Comparison of ENCODE assay signal across 1 cellular context in genomic region chr2:202265467-202266277, GRCh38.
A peak's percentile ranks its signal among the peaks of the same experiment; 100 is the strongest.
TF ChIP-seq lines count a peak whose summit lies in the region.

Gene NOP58 (plus strand): TSS chr2:202265763. CDS start chr2:202265942, 179 bp downstream.

TF ChIP-seq in HepG2, 621 proteins besides CTCF, POLR2A, EP300 and RAD21 (continued from another document and continues in another):
- TF ChIP-seq ZNF207 (IDR thresholded peaks at IDR 0.05; ENCODE audit: borderline replicate concordance) (no peak), AGO2 (optimal IDR thresholded peaks at IDR 0.05; ENCODE audit: low read depth, low read length) (peak; percentile 87), DNMT1 (CRISPR knock-in tag; IDR thresholded peaks at IDR 0.05) (peak; percentile 81), SOX13 (IDR thresholded peaks at IDR 0.05) (no peak), SOX13 (CRISPR knock-in tag; conservative IDR thresholded peaks at IDR 0.05 in 1 of 2, IDR thresholded peaks at IDR 0.05 in 1 of 2) (peak in 1 of 2 experiments; percentile 53; a peak in 2 of 4 replicates), MAF1 (CRISPR knock-in tag; IDR thresholded peaks at IDR 0.05; ENCODE audit: borderline replicate concordance) (0 out of 2 replicates have a peak, but pooled peaks have one; percentile 84), RFX5 (IDR thresholded peaks at IDR 0.05; ENCODE audit: low read depth, low read length) (peak; percentile 61; the same call in 1 of the 2 replicates), NR2F6 (IDR thresholded peaks at IDR 0.05) (no peak), NR2F6 (CRISPR knock-in tag; IDR thresholded peaks at IDR 0.05) (0 out of 2 replicates have a peak, but pooled peaks have one; percentile 3), ELF4 (CRISPR knock-in tag; IDR thresholded peaks at IDR 0.05; ENCODE audit: borderline replicate concordance) (0 out of 2 replicates have a peak, but pooled peaks have one; percentile 76), ZNF766 (CRISPR knock-in tag; IDR thresholded peaks at IDR 0.05; ENCODE audit: borderline replicate concordance) (0 out of 2 replicates have a peak, but pooled peaks have one; percentile 68), ZNF83 (CRISPR knock-in tag; IDR thresholded peaks at IDR 0.05; ENCODE audit: borderline replicate concordance) (peak; percentile 77; the same call in 1 of the 2 replicates), SP140L (CRISPR knock-in tag; IDR thresholded peaks at IDR 0.05; ENCODE audit: borderline replicate concordance) (0 out of 2 replicates have a peak, but pooled peaks have one; percentile 29), ZNF720 (CRISPR knock-in tag; IDR thresholded peaks at IDR 0.05) (no peak), CC2D1A (CRISPR knock-in tag; IDR thresholded peaks at IDR 0.05) (peak; percentile 79; the same call in 1 of the 2 replicates), YEATS2 (CRISPR knock-in tag; IDR thresholded peaks at IDR 0.05; ENCODE audit: borderline replicate concordance) (peak; percentile 99), SIX4 (CRISPR knock-in tag; IDR thresholded peaks at IDR 0.05) (peak; percentile 17; the same call in 1 of the 2 replicates), ZNF547 (CRISPR knock-in tag; IDR thresholded peaks at IDR 0.05) (peak; percentile 94), KDM4B (CRISPR knock-in tag; IDR thresholded peaks at IDR 0.05) (peak; percentile 82; the same call in 1 of the 2 replicates), ELF3 (CRISPR knock-in tag; IDR thresholded peaks at IDR 0.05) (peak; percentile 74), TBL1XR1 (IDR thresholded peaks at IDR 0.05; ENCODE audit: borderline replicate concordance, low read length, partially characterized antibody) (no peak), ZBED4 (CRISPR knock-in tag; IDR thresholded peaks at IDR 0.05; ENCODE audit: borderline replicate concordance) (peak; percentile 55; the same call in 1 of the 2 replicates), ZNF839 (CRISPR knock-in tag; IDR thresholded peaks at IDR 0.05; ENCODE audit: borderline replicate concordance) (no peak), ZNF468 (CRISPR knock-in tag; IDR thresholded peaks at IDR 0.05) (no peak), WIZ (CRISPR knock-in tag; IDR thresholded peaks at IDR 0.05) (peak; percentile 75), NR3C1 (CRISPR knock-in tag; IDR thresholded peaks at IDR 0.05) (no peak), DR1 (CRISPR knock-in tag; IDR thresholded peaks at IDR 0.05) (peak; percentile 94), ZBTB21 (CRISPR knock-in tag; IDR thresholded peaks at IDR 0.05) (peak; percentile 98), KLF16 (CRISPR knock-in tag; IDR thresholded peaks at IDR 0.05) (peak in 1 of 2 experiments; percentile 99; a peak in 2 of 4 replicates), BATF2 (CRISPR knock-in tag; IDR thresholded peaks at IDR 0.05) (no peak; the same call in 1 of the 2 replicates), FOXO1 (CRISPR knock-in tag; IDR thresholded peaks at IDR 0.05) (peak; percentile 47; the same call in 1 of the 2 replicates), CREM (IDR thresholded peaks at IDR 0.05) (peak; percentile 98), CREM (CRISPR knock-in tag; IDR thresholded peaks at IDR 0.05) (peak; percentile 83), SRSF9 (IDR thresholded peaks at IDR 0.05; ENCODE audit: borderline replicate concordance, insufficient read depth, low read depth, low read length, poor library complexity, severe bottlenecking) (no peak), KMT2B (CRISPR knock-in tag; IDR thresholded peaks at IDR 0.05) (peak; percentile 95), ZNF605 (CRISPR knock-in tag; IDR thresholded peaks at IDR 0.05) (peak; percentile 98), CERS6 (CRISPR knock-in tag; IDR thresholded peaks at IDR 0.05) (no peak), REXO4 (CRISPR knock-in tag; IDR thresholded peaks at IDR 0.05; ENCODE audit: borderline replicate concordance) (no peak; the same call in 1 of the 2 replicates), CBX5 (CRISPR knock-in tag; IDR thresholded peaks at IDR 0.05; ENCODE audit: borderline replicate concordance) (peak; percentile 70; the same call in 1 of the 2 replicates), NR2F1 (CRISPR knock-in tag; IDR thresholded peaks at IDR 0.05) (no peak; a peak in 1 of 4 replicates), SMAD1 (CRISPR knock-in tag; IDR thresholded peaks at IDR 0.05; ENCODE audit: borderline replicate concordance, low read depth) (peak; percentile 50; the same call in 1 of the 2 replicates), ZNF264 (CRISPR knock-in tag; IDR thresholded peaks at IDR 0.05) (no peak), ZNF740 (CRISPR knock-in tag; IDR thresholded peaks at IDR 0.05) (no peak; the same call in 1 of the 2 replicates), ISX (CRISPR knock-in tag; conservative IDR thresholded peaks at IDR 0.05) (no peak), ZFYVE20 (CRISPR knock-in tag; IDR thresholded peaks at IDR 0.05; ENCODE audit: borderline replicate concordance, low read depth) (no peak), ZBTB14 (CRISPR knock-in tag; IDR thresholded peaks at IDR 0.05) (no peak), ZSCAN31 (CRISPR knock-in tag; IDR thresholded peaks at IDR 0.05; ENCODE audit: low read depth) (peak; percentile 81), POGZ (CRISPR knock-in tag; IDR thresholded peaks at IDR 0.05) (peak; percentile 91), NFE2L2 (IDR thresholded peaks at IDR 0.05; ENCODE audit: low read length) (no peak), ZNF615 (CRISPR knock-in tag; IDR thresholded peaks at IDR 0.05; ENCODE audit: borderline replicate concordance) (peak; percentile 69; the same call in 1 of the 2 replicates), KDM5A (IDR thresholded peaks at IDR 0.05; ENCODE audit: borderline replicate concordance, low read length) (peak; percentile 86)
- TF ChIP-seq, protein P1, sequence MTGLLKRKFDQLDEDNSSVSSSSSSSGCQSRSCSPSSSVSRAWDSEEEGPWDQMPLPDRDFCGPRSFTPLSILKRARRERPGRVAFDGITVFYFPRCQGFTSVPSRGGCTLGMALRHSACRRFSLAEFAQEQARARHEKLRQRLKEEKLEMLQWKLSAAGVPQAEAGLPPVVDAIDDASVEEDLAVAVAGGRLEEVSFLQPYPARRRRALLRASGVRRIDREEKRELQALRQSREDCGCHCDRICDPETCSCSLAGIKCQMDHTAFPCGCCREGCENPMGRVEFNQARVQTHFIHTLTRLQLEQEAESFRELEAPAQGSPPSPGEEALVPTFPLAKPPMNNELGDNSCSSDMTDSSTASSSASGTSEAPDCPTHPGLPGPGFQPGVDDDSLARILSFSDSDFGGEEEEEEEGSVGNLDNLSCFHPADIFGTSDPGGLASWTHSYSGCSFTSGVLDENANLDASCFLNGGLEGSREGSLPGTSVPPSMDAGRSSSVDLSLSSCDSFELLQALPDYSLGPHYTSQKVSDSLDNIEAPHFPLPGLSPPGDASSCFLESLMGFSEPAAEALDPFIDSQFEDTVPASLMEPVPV (CRISPR knock-in tag; IDR thresholded peaks at IDR 0.05): peak; percentile 85
- TF ChIP-seq, protein P2, sequence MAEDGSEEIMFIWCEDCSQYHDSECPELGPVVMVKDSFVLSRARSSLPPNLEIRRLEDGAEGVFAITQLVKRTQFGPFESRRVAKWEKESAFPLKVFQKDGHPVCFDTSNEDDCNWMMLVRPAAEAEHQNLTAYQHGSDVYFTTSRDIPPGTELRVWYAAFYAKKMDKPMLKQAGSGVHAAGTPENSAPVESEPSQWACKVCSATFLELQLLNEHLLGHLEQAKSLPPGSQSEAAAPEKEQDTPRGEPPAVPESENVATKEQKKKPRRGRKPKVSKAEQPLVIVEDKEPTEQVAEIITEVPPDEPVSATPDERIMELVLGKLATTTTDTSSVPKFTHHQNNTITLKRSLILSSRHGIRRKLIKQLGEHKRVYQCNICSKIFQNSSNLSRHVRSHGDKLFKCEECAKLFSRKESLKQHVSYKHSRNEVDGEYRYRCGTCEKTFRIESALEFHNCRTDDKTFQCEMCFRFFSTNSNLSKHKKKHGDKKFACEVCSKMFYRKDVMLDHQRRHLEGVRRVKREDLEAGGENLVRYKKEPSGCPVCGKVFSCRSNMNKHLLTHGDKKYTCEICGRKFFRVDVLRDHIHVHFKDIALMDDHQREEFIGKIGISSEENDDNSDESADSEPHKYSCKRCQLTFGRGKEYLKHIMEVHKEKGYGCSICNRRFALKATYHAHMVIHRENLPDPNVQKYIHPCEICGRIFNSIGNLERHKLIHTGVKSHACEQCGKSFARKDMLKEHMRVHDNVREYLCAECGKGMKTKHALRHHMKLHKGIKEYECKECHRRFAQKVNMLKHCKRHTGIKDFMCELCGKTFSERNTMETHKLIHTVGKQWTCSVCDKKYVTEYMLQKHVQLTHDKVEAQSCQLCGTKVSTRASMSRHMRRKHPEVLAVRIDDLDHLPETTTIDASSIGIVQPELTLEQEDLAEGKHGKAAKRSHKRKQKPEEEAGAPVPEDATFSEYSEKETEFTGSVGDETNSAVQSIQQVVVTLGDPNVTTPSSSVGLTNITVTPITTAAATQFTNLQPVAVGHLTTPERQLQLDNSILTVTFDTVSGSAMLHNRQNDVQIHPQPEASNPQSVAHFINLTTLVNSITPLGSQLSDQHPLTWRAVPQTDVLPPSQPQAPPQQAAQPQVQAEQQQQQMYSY (CRISPR knock-in tag; IDR thresholded peaks at IDR 0.05): no peak
- TF ChIP-seq, protein P3, sequence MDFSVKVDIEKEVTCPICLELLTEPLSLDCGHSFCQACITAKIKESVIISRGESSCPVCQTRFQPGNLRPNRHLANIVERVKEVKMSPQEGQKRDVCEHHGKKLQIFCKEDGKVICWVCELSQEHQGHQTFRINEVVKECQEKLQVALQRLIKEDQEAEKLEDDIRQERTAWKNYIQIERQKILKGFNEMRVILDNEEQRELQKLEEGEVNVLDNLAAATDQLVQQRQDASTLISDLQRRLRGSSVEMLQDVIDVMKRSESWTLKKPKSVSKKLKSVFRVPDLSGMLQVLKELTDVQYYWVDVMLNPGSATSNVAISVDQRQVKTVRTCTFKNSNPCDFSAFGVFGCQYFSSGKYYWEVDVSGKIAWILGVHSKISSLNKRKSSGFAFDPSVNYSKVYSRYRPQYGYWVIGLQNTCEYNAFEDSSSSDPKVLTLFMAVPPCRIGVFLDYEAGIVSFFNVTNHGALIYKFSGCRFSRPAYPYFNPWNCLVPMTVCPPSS (IDR thresholded peaks at IDR 0.05): no peak
- TF ChIP-seq, protein P4, sequence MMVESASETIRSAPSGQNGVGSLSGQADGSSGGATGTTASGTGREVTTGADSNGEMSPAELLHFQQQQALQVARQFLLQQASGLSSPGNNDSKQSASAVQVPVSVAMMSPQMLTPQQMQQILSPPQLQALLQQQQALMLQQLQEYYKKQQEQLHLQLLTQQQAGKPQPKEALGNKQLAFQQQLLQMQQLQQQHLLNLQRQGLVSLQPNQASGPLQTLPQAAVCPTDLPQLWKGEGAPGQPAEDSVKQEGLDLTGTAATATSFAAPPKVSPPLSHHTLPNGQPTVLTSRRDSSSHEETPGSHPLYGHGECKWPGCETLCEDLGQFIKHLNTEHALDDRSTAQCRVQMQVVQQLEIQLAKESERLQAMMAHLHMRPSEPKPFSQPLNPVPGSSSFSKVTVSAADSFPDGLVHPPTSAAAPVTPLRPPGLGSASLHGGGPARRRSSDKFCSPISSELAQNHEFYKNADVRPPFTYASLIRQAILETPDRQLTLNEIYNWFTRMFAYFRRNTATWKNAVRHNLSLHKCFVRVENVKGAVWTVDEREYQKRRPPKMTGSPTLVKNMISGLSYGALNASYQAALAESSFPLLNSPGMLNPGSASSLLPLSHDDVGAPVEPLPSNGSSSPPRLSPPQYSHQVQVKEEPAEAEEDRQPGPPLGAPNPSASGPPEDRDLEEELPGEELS (CRISPR knock-in tag; IDR thresholded peaks at IDR 0.05): no peak; the same call in none of the 2 replicates
